In the genomic region with DNA sequence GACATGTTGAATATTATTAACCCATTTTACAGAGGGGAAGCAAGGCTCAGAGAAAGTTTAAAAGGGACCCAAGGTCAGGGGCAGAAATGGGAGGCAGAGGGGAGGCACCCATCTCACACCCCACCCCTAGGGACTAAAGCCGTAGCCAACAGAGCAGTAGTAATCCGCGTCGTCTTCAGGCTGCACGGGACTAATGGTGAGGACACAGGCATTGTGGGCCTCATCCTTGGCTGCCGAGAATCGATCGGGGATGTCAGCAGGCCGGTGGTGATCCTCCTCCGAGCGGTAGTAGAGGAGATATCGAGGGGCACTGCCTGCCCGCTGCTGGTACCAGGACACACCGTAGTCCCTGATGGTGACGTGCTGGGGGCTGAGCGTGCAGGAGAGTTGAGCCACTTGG, we compare ENCODE assay signal across 15 cellular contexts. TPM values are rescaled to one million over a fixed set of nuclear protein-coding genes. Genes with fewer than 3 reads are reported as not detected.
A peak's percentile ranks its signal among the peaks of the same experiment; 100 is the strongest.
DNase-seq lines count a peak whose midpoint lies in the region; ATAC-seq and TF ChIP-seq lines count a peak whose summit lies in the region.
"Had no signal": no experiment of that assay in that cellular context is flagged by ENCODE, and none has a peak within 500 bp of the region (broad histone marks: within the 10 kb centered on the region; RNA-seq: fewer than 3 reads in every experiment).

No MANE protein-coding gene starts in this region.

- CTCF ChIA-PET in activated CD4-positive, alpha-beta T cell treated with anti-CD3 and anti-CD28 coated beads, Interleukin-2, amount 10 ng/mL, durations not matched to agents 7 days and 5 days (lab: Charles Lee) = interaction anchor here (0.6 kb wide), 1 partner anchor 21 kb away, joined by 5 read pairs; no protein-coding TSS in a partner anchor

- TF ChIP-seq EP300 in tibial nerve (IDR thresholded peaks at IDR 0.05) = no peak

- 58 to 94% (median 80%) methylated on average over 12 to 16 of the region's 16 CpGs for WGBS in spleen, 5 donors
- 86 to 92% methylated on average over 15 to 16 of the region's 16 CpGs for WGBS in tibial nerve, 2 donors

- TF ChIP-seq POLR2A in spleen (IDR thresholded peaks at IDR 0.05) (no peak), tibial nerve (IDR thresholded peaks at IDR 0.05) (no peak)

- no peak for DNase-seq in activated CD4-positive, alpha-beta T cell treated with anti-CD3 and anti-CD28 coated beads, Interleukin-2, amount 10 ng/mL, durations not matched to agents 7 days and 5 days
- no peak for DNase-seq in activated CD4-positive, alpha-beta T cell treated with anti-CD3 and anti-CD28 coated beads, Interleukin-2, amount 50 U/mL, for 1 hour
- DNase-seq in spleen = peak; percentile 80
- no peak for DNase-seq in tibial nerve (ENCODE audit: low spot score in 2 of 2)
- DNase-seq in NCI-H2196 (lab: John Stamatoyannopoulos, UW; ENCODE audit: unreplicated experiment) = no peak
- DNase-seq: hippocampal formation, left cardiac atrium, NCI-H2029 treated with DMSO at 0.1 percent for 48 hours, NCI-H748 treated with DMSO at 0.1 percent for 48 hours had no signal

- no peaks in the 10 kb centered on the region for H3K36me3 Mint-ChIP-seq in activated CD4-positive, alpha-beta T cell treated with anti-CD3 and anti-CD28 coated beads, Interleukin-2, amount 10 ng/mL, durations not matched to agents 7 days and 5 days (ENCODE audit: low read depth)
- peaks cover 6% of the 10 kb centered on the region for H3K36me3 Mint-ChIP-seq in brain

- H3K9me3 Mint-ChIP-seq in activated CD4-positive, alpha-beta T cell treated with anti-CD3 and anti-CD28 coated beads, Interleukin-2, amount 10 ng/mL, durations not matched to agents 7 days and 5 days = no peaks in the 10 kb centered on the region
- H3K9me3 Mint-ChIP-seq in brain = peaks cover 0 to 3% (median 0%) of the 10 kb centered on the region in 5 experiments

- H3K27ac ChIP-seq in spleen (peak overlapping the region in 5 of 8 donors; percentile 85 to 94 (median 91)), tibial nerve (no peak overlapping the region)
- H3K27ac ChIP-seq: coronary artery had no signal

- no peaks in the 10 kb centered on the region for H3K27me3 Mint-ChIP-seq in activated CD4-positive, alpha-beta T cell treated with anti-CD3 and anti-CD28 coated beads, Interleukin-2, amount 10 ng/mL, durations not matched to agents 7 days and 5 days
- no peaks in the 10 kb centered on the region for H3K27me3 Mint-ChIP-seq in brain

- H3K4me1 ChIP-seq in spleen = peaks cover 4 to 77% (median 35%) of the 10 kb centered on the region in 6 donors
- H3K4me1 ChIP-seq in tibial nerve = peaks cover 0 to 20% (median 7%) of the 10 kb centered on the region in 4 donors

- H3K27ac Mint-ChIP-seq in activated CD4-positive, alpha-beta T cell treated with anti-CD3 and anti-CD28 coated beads, Interleukin-2, amount 10 ng/mL, durations not matched to agents 7 days and 5 days = peak overlapping the region; percentile 72
- H3K27ac Mint-ChIP-seq in brain = peak overlapping the region in 1 of 5 experiments; percentile 50

- ATAC-seq in HG03342 (IDR thresholded peaks at IDR 0.05; ENCODE audit: unreplicated experiment) = peak; percentile 29
- no peak for ATAC-seq in GM18520 (IDR thresholded peaks at IDR 0.05; ENCODE audit: unreplicated experiment)
- ATAC-seq: left cardiac atrium had no signal

- H3K4me3 ChIP-seq in spleen (peak overlapping the region in 7 of 8 donors; percentile 43 to 85 (median 61)), tibial nerve (peak overlapping the region in 1 of 4 donors; percentile 31)
- H3K4me3 ChIP-seq: coronary artery had no signal

- H3K4me1 Mint-ChIP-seq in activated CD4-positive, alpha-beta T cell treated with anti-CD3 and anti-CD28 coated beads, Interleukin-2, amount 10 ng/mL, durations not matched to agents 7 days and 5 days = peaks cover 19% of the 10 kb centered on the region
- peaks cover 43% of the 10 kb centered on the region for H3K4me1 Mint-ChIP-seq in brain

- intact Hi-C loops in spleen (cut with DNase I; ENCODE audit: low total_unique reads) = no loop called here

- H3K27me3 ChIP-seq in spleen (replicated peaks in 1 of 7) (no peaks in the 10 kb centered on the region), tibial nerve (no peaks in the 10 kb centered on the region)

- TF ChIP-seq CTCF in brain (conservative IDR thresholded peaks at IDR 0.05) (no peak), spleen (IDR thresholded peaks at IDR 0.05 in 8 of 11, conservative IDR thresholded peaks at IDR 0.05 in 3 of 11) (peak in 1 of 11 experiments; percentile 1), tibial nerve (IDR thresholded peaks at IDR 0.05) (no peak)

- H3K9me3 ChIP-seq in spleen (no peaks in the 10 kb centered on the region), tibial nerve (no peaks in the 10 kb centered on the region)

- H3K36me3 ChIP-seq in spleen (no peaks in the 10 kb centered on the region), tibial nerve (no peaks in the 10 kb centered on the region)

- H3K4me3 Mint-ChIP-seq in activated CD4-positive, alpha-beta T cell treated with anti-CD3 and anti-CD28 coated beads, Interleukin-2, amount 10 ng/mL, durations not matched to agents 7 days and 5 days = peak overlapping the region; percentile 66
- H3K4me3 Mint-ChIP-seq in brain = peak overlapping the region in 4 of 5 experiments; percentile 40 to 87 (median 75)

- POLR2A ChIA-PET in activated CD4-positive, alpha-beta T cell treated with anti-CD3 and anti-CD28 coated beads, Interleukin-2, amount 10 ng/mL, durations not matched to agents 7 days and 5 days (lab: Charles Lee) = no interaction called here

RNA-seq across cellular contexts. Expression of a gene that starts 1.5 kb away (rescaled TPM):
- not detected for total RNA-seq in activated CD4-positive, alpha-beta T cell treated with anti-CD3 and anti-CD28 coated beads, Interleukin-2, amount 10 ng/mL, durations not matched to agents 7 days and 5 days
- polyA plus RNA-seq in brain (ENCODE audit: insufficient read depth, low read depth, low replicate concordance) (2.7 TPM), spleen (100 to 1,000 TPM; 315 to 472 (median 377) TPM)
- total RNA-seq in spleen (100 to 1,000 TPM in 1 of 7 donors, 10 to 100 TPM in 6; 24.9 to 103 (median 49.5) TPM), tibial nerve (not detected)
- total RNA-seq: A172, MCF 10A had no signal

RNA-seq across cellular contexts. Expression of a gene that starts 1.8 kb away (rescaled TPM):
- 1 to 10 TPM; 1.9 to 2.0 TPM for total RNA-seq in activated CD4-positive, alpha-beta T cell treated with anti-CD3 and anti-CD28 coated beads, Interleukin-2, amount 10 ng/mL, durations not matched to agents 7 days and 5 days
- polyA plus RNA-seq in brain (ENCODE audit: insufficient read depth, low read depth, low replicate concordance) (1.6 TPM), spleen (1 to 10 TPM in 1 of 3 donors, under 1 TPM in 2; 0.55 to 1.3 (median 0.72) TPM)
- total RNA-seq in spleen (1 to 10 TPM; 5.0 to 7.4 (median 6.0) TPM), tibial nerve (1 to 10 TPM; 4.1 to 7.4 (median 6.0) TPM)

RNA-seq across cellular contexts. Expression of a gene that starts 10.0 kb away (rescaled TPM):
- 1 to 10 TPM in 1 of 2 experiments, under 1 TPM in 1; 0.99 to 1.3 TPM for total RNA-seq in activated CD4-positive, alpha-beta T cell treated with anti-CD3 and anti-CD28 coated beads, Interleukin-2, amount 10 ng/mL, durations not matched to agents 7 days and 5 days
- polyA plus RNA-seq in brain (ENCODE audit: insufficient read depth, low read depth, low replicate concordance) (not detected), spleen (1 to 10 TPM in 1 of 3 donors, under 1 TPM in 2; 0.29 to 1.4 (median 0.59) TPM)
- total RNA-seq in spleen (under 1 TPM in 4 of 7 donors, not detected in 3; 0.44 to 0.97 (median 0.76) TPM), tibial nerve (under 1 TPM in 1 of 4 donors, not detected in 3; 0.44 TPM)
- total RNA-seq: left cardiac atrium, MCF 10A had no signal

RNA-seq across cellular contexts. Expression of a gene that starts 15.0 kb away (rescaled TPM):
- 10 to 100 TPM; 44.6 to 55.4 TPM for total RNA-seq in activated CD4-positive, alpha-beta T cell treated with anti-CD3 and anti-CD28 coated beads, Interleukin-2, amount 10 ng/mL, durations not matched to agents 7 days and 5 days
- polyA plus RNA-seq in brain (ENCODE audit: insufficient read depth, low read depth, low replicate concordance) = 332 TPM
- 100 to 1,000 TPM in 1 of 7 donors, 10 to 100 TPM in 6; 16.8 to 101 (median 83.4) TPM for total RNA-seq in spleen
- polyA plus RNA-seq in spleen = 100 to 1,000 TPM; 117 to 189 (median 167) TPM
- total RNA-seq in tibial nerve = 10 to 100 TPM in 1 of 4 donors, 1 to 10 TPM in 2, not detected in 1; 3.7 to 14.0 (median 9.6) TPM

RNA-seq across cellular contexts. Expression of a gene that starts 19.9 kb away (rescaled TPM):
- total RNA-seq in activated CD4-positive, alpha-beta T cell treated with anti-CD3 and anti-CD28 coated beads, Interleukin-2, amount 10 ng/mL, durations not matched to agents 7 days and 5 days = under 1 TPM; 0.27 to 0.50 TPM
- polyA plus RNA-seq in brain (ENCODE audit: insufficient read depth, low read depth, low replicate concordance) = 8.4 TPM
- total RNA-seq in spleen = 10 to 100 TPM in 1 of 7 donors, 1 to 10 TPM in 5, under 1 TPM in 1; 0.66 to 11.0 (median 3.3) TPM
- 1 to 10 TPM; 4.4 to 6.8 (median 4.7) TPM for polyA plus RNA-seq in spleen
- 1 to 10 TPM; 4.5 to 7.3 (median 5.6) TPM for total RNA-seq in tibial nerve

Comparison
In these comparisons a context has a peak if more than half of its experiments do, and no peak if none do; other contexts are left out.
1. H3K27ac ChIP-seq: peak in spleen (5 of 8); none in tibial nerve (0 of 4).
2. RNA of a gene that starts 1.5 kb away (total RNA-seq): 24.9 to 103 TPM in spleen; not detected in activated CD4-positive, alpha-beta T cell treated with anti-CD3 and anti-CD28 coated beads, Interleukin-2, amount 10 ng/mL, durations not matched to agents 7 days and 5 days and not detected in tibial nerve; every median in the first group is over 10 times any median in the second.